In the genomic region with DNA sequence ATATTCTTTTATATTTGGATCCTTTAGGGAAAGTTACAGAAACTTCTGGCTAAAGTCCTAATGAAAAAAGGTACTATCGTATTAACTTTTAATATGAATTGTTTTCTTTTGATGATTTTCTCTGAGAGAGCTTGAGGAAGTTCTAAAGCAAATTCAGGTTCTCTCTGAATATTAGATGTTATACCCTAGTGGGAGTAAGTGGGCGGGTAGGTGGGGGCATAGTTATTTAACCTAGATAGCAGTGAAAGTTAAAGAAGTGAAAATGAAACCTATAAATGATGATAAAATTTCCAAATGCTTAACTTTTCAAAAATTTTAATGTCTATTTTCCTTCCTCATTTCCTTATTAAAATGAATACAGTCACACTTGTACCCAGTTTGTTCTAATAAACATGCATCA, we compare ENCODE assay signal across 29 cellular contexts. TPM values are rescaled to one million over a fixed set of nuclear protein-coding genes. Genes with fewer than 3 reads are reported as not detected.
DNase-seq lines count a peak whose midpoint lies in the region; ATAC-seq and TF ChIP-seq lines count a peak whose summit lies in the region.
"Had no signal": no experiment of that assay in that cellular context is flagged by ENCODE, and none has a peak within 500 bp of the region (broad histone marks: within the 10 kb centered on the region; RNA-seq: fewer than 3 reads in every experiment).

No MANE protein-coding gene starts in this region.

- H3K27ac ChIP-seq in GM23248 (peak overlapping the region; percentile 81), PC-3 (ENCODE audit: low read length) (peak overlapping the region; percentile 90), trophoblast cell (ENCODE audit: low read depth, low read length) (no peak overlapping the region)
- H3K27ac ChIP-seq: SJCRH30 had no signal

- peaks cover 18% of the 10 kb centered on the region for H3K9me3 Mint-ChIP-seq in chondrocyte (ENCODE audit: low read depth)
- H3K9me3 Mint-ChIP-seq: CD8-positive, alpha-beta T cell had no signal

- H3K27ac Mint-ChIP-seq in chondrocyte (ENCODE audit: unreplicated experiment): peak overlapping the region; percentile 32
- H3K27ac Mint-ChIP-seq: CD8-positive, alpha-beta T cell had no signal

- no peak overlapping the region for H3K18ac ChIP-seq in trophoblast cell (ENCODE audit: low read length)

- no peaks in the 10 kb centered on the region for H3K9me3 ChIP-seq in GM23248 (ENCODE audit: low read depth)
- no peaks in the 10 kb centered on the region for H3K9me3 ChIP-seq in PC-3 (ENCODE audit: low read length)
- H3K9me3 ChIP-seq in skeletal muscle satellite cell (replicated peaks; ENCODE audit: low read length): no peaks in the 10 kb centered on the region
- H3K9me3 ChIP-seq in trophoblast cell (ENCODE audit: insufficient read depth, low read depth, low read length): peaks cover 2% of the 10 kb centered on the region
- H3K9me3 ChIP-seq: A549, MG63, SJCRH30 had no signal

- no peak for ATAC-seq in PC-3
- ATAC-seq: A549; CD8-positive, alpha-beta T cell; GM12878; HCT116; K562; Right ventricle myocardium inferior; SK-N-SH treated with all-trans-retinoic acid at 6 μM for 48 hours had no signal

- no peak overlapping the region for H4K12ac ChIP-seq in trophoblast cell (ENCODE audit: low read depth, low read length)

- 98 to 99% methylated on average over 2 of the region's 2 CpGs for WGBS in GM23248 (ENCODE audit: low coverage in 1 of 2, low lambda C conversion rate in 2 of 2, missing lambda C conversion rate in 2 of 2), 2 experiments
- no CpG with 5 or more reads among the region's 2 CpGs for WGBS in trophoblast cell (ENCODE audit: extremely low coverage, insufficient coverage, insufficient read length)

- in situ Hi-C loops in GM23248 (cut with MboI): no loop called here

- H3K4me3 Mint-ChIP-seq in chondrocyte (ENCODE audit: unreplicated experiment): no peak overlapping the region
- H3K4me3 Mint-ChIP-seq: CD8-positive, alpha-beta T cell had no signal

- no TSS peak for BruUV-seq in PC-3 (replicated peaks; lab: Mats Ljungman, UMichigan)

- H3K4me1 ChIP-seq in GM23248 (ENCODE audit: insufficient read depth): peaks cover 28% of the 10 kb centered on the region
- peaks cover 20% of the 10 kb centered on the region for H3K4me1 ChIP-seq in PC-3 (ENCODE audit: insufficient read depth, low read length)
- peaks cover 24% of the 10 kb centered on the region for H3K4me1 ChIP-seq in skeletal muscle satellite cell (ENCODE audit: control insufficient read depth, insufficient read depth, low read length)
- H3K4me1 ChIP-seq in trophoblast cell (ENCODE audit: control insufficient read depth in 1 of 2, insufficient read depth in 2 of 2, low read length in 2 of 2): no peaks in the 10 kb centered on the region
- H3K4me1 ChIP-seq: SJCRH30 had no signal

- no peaks in the 10 kb centered on the region for H3K9me2 ChIP-seq in GM23248 (ENCODE audit: insufficient read depth)
- H3K9me2 ChIP-seq in PC-3 (replicated peaks; ENCODE audit: low read length): no peaks in the 10 kb centered on the region

- H3K36me3 ChIP-seq in GM23248 (ENCODE audit: low read depth): peaks cover 36% of the 10 kb centered on the region; the same call in 1 of the 2 replicates
- H3K36me3 ChIP-seq in PC-3 (ENCODE audit: low read depth, low read length): peaks cover 16% of the 10 kb centered on the region
- H3K36me3 ChIP-seq in skeletal muscle satellite cell (ENCODE audit: insufficient read depth, low read length): peaks cover 40% of the 10 kb centered on the region
- H3K36me3 ChIP-seq in trophoblast cell (ENCODE audit: control insufficient read depth in 1 of 2, insufficient read depth in 2 of 2, low read length in 2 of 2): peaks cover 4 to 10% of the 10 kb centered on the region in 2 experiments

- H2BK5ac ChIP-seq in trophoblast cell (ENCODE audit: low read depth, low read length, poor library complexity): no peak overlapping the region

- H3K4ac ChIP-seq in trophoblast cell (ENCODE audit: low read depth, low read length): no peak overlapping the region

- DNase-seq in GM23248 (no peak), PC-3 (no peak), chondrocyte (ENCODE audit: low spot score) (no peak), NCI-H2029 treated with DMSO at 0.1 percent for 48 hours (lab: John Stamatoyannopoulos, UW) (no peak), trophoblast cell (no peak)
- no peak for DNase-seq in stimulated activated CD4-positive, alpha-beta T cell treated with anti-CD3 and anti-CD28 coated beads, Interleukin-2, amount 100 ng/mL, for 48 hours
- DNase-seq: C1 segment of cervical spinal cord; CD8-positive, alpha-beta T cell; DMS 273 treated with DMSO at 0.1 percent for 48 hours; DMS79; EL; GDM1; Kasumi-1; MG63; NCI-H1105 treated with DMSO at 0.1 percent for 48 hours; NCI-H146; NCI-H2029; NCI-H2227 treated with DMSO at 0.1 percent for 48 hours; NCI-H510A; NCI-H69; OCI-M1; SJCRH30 had no signal

- H3K9ac ChIP-seq in GM23248: peak overlapping the region; percentile 16; the same call in 1 of the 2 replicates
- peak overlapping the region; percentile 70 for H3K9ac ChIP-seq in PC-3 (ENCODE audit: low read length)
- H3K9ac ChIP-seq in skeletal muscle satellite cell (ENCODE audit: low read depth, low read length): peak overlapping the region; percentile 78
- H3K9ac ChIP-seq in trophoblast cell (ENCODE audit: low read length): no peak overlapping the region

- H2AFZ ChIP-seq in GM23248: no peak overlapping the region
- H2AFZ ChIP-seq in PC-3 (ENCODE audit: low read length): no peak overlapping the region
- no peak overlapping the region for H2AFZ ChIP-seq in trophoblast cell (ENCODE audit: insufficient read depth, low read length, poor library complexity)

- H3K79me1 ChIP-seq in trophoblast cell (ENCODE audit: low read length): no peaks in the 10 kb centered on the region

- no peak overlapping the region for H3K4me3 ChIP-seq in GM23248
- H3K4me3 ChIP-seq in PC-3 (ENCODE audit: low read length): no peak overlapping the region
- no peak overlapping the region for H3K4me3 ChIP-seq in skeletal muscle satellite cell (ENCODE audit: low read length)
- H3K4me3 ChIP-seq in trophoblast cell (ENCODE audit: low read depth, low read length): no peak overlapping the region
- H3K4me3 ChIP-seq: A549, GM12878, K562, MG63, SJCRH30 had no signal

- no peaks in the 10 kb centered on the region for H3K27me3 Mint-ChIP-seq in chondrocyte (ENCODE audit: low read depth)

- H3K4me2 ChIP-seq in GM23248 (ENCODE audit: unreplicated experiment): peak overlapping the region; percentile 11
- H3K4me2 ChIP-seq in PC-3 (ENCODE audit: low read length): no peak overlapping the region
- H3K4me2 ChIP-seq in skeletal muscle satellite cell (ENCODE audit: low read length): no peak overlapping the region
- no peak overlapping the region for H3K4me2 ChIP-seq in trophoblast cell (ENCODE audit: low read length)

- H3K14ac ChIP-seq in trophoblast cell (ENCODE audit: low read length): no peak overlapping the region

- TF ChIP-seq CTCF in PC-3 (conservative IDR thresholded peaks at IDR 0.05; ENCODE audit: low read depth, low read length) (no peak), chondrocyte (IDR thresholded peaks at IDR 0.05) (no peak)

- H3K23ac ChIP-seq in trophoblast cell (ENCODE audit: low read length): no peak overlapping the region

- H2AK5ac ChIP-seq in trophoblast cell (ENCODE audit: low read length): no peak overlapping the region

- H3K27me3 ChIP-seq in GM23248 (replicated peaks; ENCODE audit: insufficient read depth) (no peaks in the 10 kb centered on the region), PC-3 (ENCODE audit: low read length) (no peaks in the 10 kb centered on the region), skeletal muscle satellite cell (ENCODE audit: control insufficient read depth, insufficient read depth, low read length) (no peaks in the 10 kb centered on the region), trophoblast cell (ENCODE audit: insufficient read depth, low read length) (no peaks in the 10 kb centered on the region)
- H3K27me3 ChIP-seq: MG63, SJCRH30 had no signal

- H3F3A ChIP-seq in GM23248 (ENCODE audit: insufficient read depth) (peaks cover 21% of the 10 kb centered on the region), PC-3 (ENCODE audit: low read length, unreplicated experiment) (peaks cover 6% of the 10 kb centered on the region)

- no peak overlapping the region for H4K91ac ChIP-seq in trophoblast cell (ENCODE audit: low read depth, low read length)

- H4K20me1 ChIP-seq in GM23248 (ENCODE audit: insufficient read depth): no peaks in the 10 kb centered on the region
- H4K20me1 ChIP-seq in PC-3 (ENCODE audit: low read length): no peaks in the 10 kb centered on the region

- H3K36me3 Mint-ChIP-seq in chondrocyte (ENCODE audit: low read depth): peaks cover 35% of the 10 kb centered on the region

- intact Hi-C loops in PC-3 (cut with micrococcal nuclease): no loop called here

- H2BK12ac ChIP-seq in trophoblast cell (ENCODE audit: low read length): no peak overlapping the region

- CTCF ChIA-PET in PC-3 (lab: Charles Lee): no interaction called here

- peaks cover 23% of the 10 kb centered on the region for H3K4me1 Mint-ChIP-seq in chondrocyte (ENCODE audit: low read depth)

- no peak overlapping the region for H4K8ac ChIP-seq in trophoblast cell (ENCODE audit: low read depth, low read length)

- POLR2A ChIA-PET in PC-3 (lab: Charles Lee; ENCODE audit: unreplicated experiment): no interaction called here

- no peak overlapping the region for H2BK120ac ChIP-seq in trophoblast cell (ENCODE audit: insufficient read depth, low read length, poor library complexity)

- peaks cover 61% of the 10 kb centered on the region for H3K79me2 ChIP-seq in GM23248 (ENCODE audit: insufficient read depth)
- H3K79me2 ChIP-seq in PC-3 (ENCODE audit: low read length): no peaks in the 10 kb centered on the region
- H3K79me2 ChIP-seq in trophoblast cell (ENCODE audit: control insufficient read depth, insufficient read depth, low read length, poor library complexity): no peaks in the 10 kb centered on the region

RNA-seq across cellular contexts. Expression of a gene that starts 26.2 kb away (rescaled TPM):
- total RNA-seq in GM23248 (2014; rRNA removed; shearing (Covaris generic)): 4.7 and 4.8 TPM in 2 replicates
- polyA plus RNA-seq in GM23248 (2016; fragmentation: Nextera tagmentation; extraction: Ambion mirVana): 2.5 and 2.8 TPM in 2 replicates
- total RNA-seq in PC-3 (2014; rRNA removed) (not detected in 2 replicates), chondrocyte (7.6 to 13.5 TPM (median 7.9 TPM) in 3 replicates)
- under 0.01 and 3.7 TPM in 2 replicates for total RNA-seq in skeletal muscle satellite cell (2012; rRNA removed)
- 0.01 TPM in 1 of 2 replicates, not detected in the other for polyA plus RNA-seq in trophoblast cell (2013)
- total RNA-seq: GM12878, K562 had no signal
- polyA plus RNA-seq: A549 had no signal
